14 cellular contexts compared by ENCODE assay signal in genomic region chr18:11178951-11179549, GRCh38. TPM values are rescaled to one million over a fixed set of nuclear protein-coding genes. Genes with fewer than 3 reads are reported as not detected.
DNase-seq lines count a peak whose midpoint lies in the region; TF ChIP-seq lines count a peak whose summit lies in the region.
"Had no signal": no experiment of that assay in that cellular context is flagged by ENCODE, and none has a peak within 500 bp of the region (broad histone marks: within the 10 kb centered on the region; RNA-seq: fewer than 3 reads in every experiment).

No MANE protein-coding gene starts in this region.

- intact Hi-C loops in posterior vena cava (cut with DNase I) = no loop called here

- H3K79me1 ChIP-seq in mesenchymal stem cell (replicated peaks; ENCODE audit: low read length, poor library complexity, severe bottlenecking) = no peaks in the 10 kb centered on the region

- H3K4ac ChIP-seq in mesenchymal stem cell (ENCODE audit: low read depth in 1 of 2, low read length in 2 of 2) = no peak overlapping the region

- no peak overlapping the region for H3K4me3 ChIP-seq in fibroblast of pulmonary artery (replicated peaks; ENCODE audit: low read depth, low read length)
- H3K4me3 ChIP-seq in mesenchymal stem cell (ENCODE audit: insufficient read depth in 1 of 2, low read depth in 1 of 2, low read length in 2 of 2) = no peak overlapping the region
- H3K4me3 ChIP-seq: smooth muscle cell had no signal

- H3K9me3 ChIP-seq in mesenchymal stem cell (ENCODE audit: control insufficient read depth, low read length) = no peaks in the 10 kb centered on the region

- no peak overlapping the region for H2BK5ac ChIP-seq in mesenchymal stem cell (ENCODE audit: low read depth, low read length, poor library complexity, severe bottlenecking)

- peaks cover 12% of the 10 kb centered on the region for H3K4me1 ChIP-seq in mesenchymal stem cell (ENCODE audit: control insufficient read depth, insufficient read depth, low read depth, low read length)

- no peak overlapping the region for H2BK12ac ChIP-seq in mesenchymal stem cell (ENCODE audit: low read length in 2 of 2)

- no peak overlapping the region for H3K18ac ChIP-seq in mesenchymal stem cell (ENCODE audit: low read depth in 1 of 2, low read length in 2 of 2)

- no peak overlapping the region for H2BK15ac ChIP-seq in mesenchymal stem cell (ENCODE audit: low read depth, poor library complexity, severe bottlenecking)

- no peak overlapping the region for H2AK5ac ChIP-seq in mesenchymal stem cell (ENCODE audit: low read length, severe bottlenecking)

- no peak overlapping the region for H4K8ac ChIP-seq in mesenchymal stem cell (ENCODE audit: low read length)

- H3K27ac ChIP-seq in mesenchymal stem cell (ENCODE audit: low read length, poor library complexity, severe bottlenecking) (no peak overlapping the region), caudate nucleus (ENCODE audit: low read depth, low read length) (no peak overlapping the region)
- H3K27ac ChIP-seq: HL-60 had no signal

- WGBS in mesenchymal stem cell = 94% methylated on average over 14 of the region's 14 CpGs

- no peak overlapping the region for H3K23ac ChIP-seq in mesenchymal stem cell (ENCODE audit: low read length in 2 of 2)

- H3K36me3 ChIP-seq in mesenchymal stem cell (ENCODE audit: control insufficient read depth in 1 of 2, insufficient read depth in 2 of 2, low read depth in 1 of 2, low read length in 2 of 2) = no peaks in the 10 kb centered on the region

- no peaks in the 10 kb centered on the region for H3K27me3 ChIP-seq in mesenchymal stem cell (ENCODE audit: control insufficient read depth in 1 of 2, insufficient read depth in 1 of 2, low read length in 2 of 2)

- TF ChIP-seq CTCF in fibroblast of pulmonary artery (IDR thresholded peaks at IDR 0.05; ENCODE audit: low read length, missing control alignments) = no peak

- DNase-seq in AG20443 (ENCODE audit: low spot score) (peak; percentile 80), NOMO-1 treated with dmso at 0.1 percent for 144 hours (lab: John Stamatoyannopoulos, UW; ENCODE audit: unreplicated experiment) (peak; percentile 68), fibroblast of pulmonary artery (ENCODE audit: low read depth) (peak; percentile 28), posterior vena cava (ENCODE audit: low spot score) (peak; percentile 91), mesenchymal stem cell (no peak), epidermal melanocyte (ENCODE audit: insufficient read length, low spot score) (no peak), caudate nucleus (lab: John Stamatoyannopoulos, UW) (no peak)
- no peak for DNase-seq in stimulated activated naive CD4-positive, alpha-beta T cell (lab: John Stamatoyannopoulos, UW)
- DNase-seq: activated naive CD8-positive, alpha-beta T cell treated with anti-CD3 and anti-CD28 coated beads, Interleukin-2, amount 50 U/mL, for 24 hours; C1 segment of cervical spinal cord; endodermal cell; GDM1 had no signal

- H3K4me2 ChIP-seq in mesenchymal stem cell (ENCODE audit: low read length, poor library complexity, severe bottlenecking) = no peak overlapping the region
- H3K4me2 ChIP-seq: smooth muscle cell had no signal

- H3K9ac ChIP-seq in mesenchymal stem cell (ENCODE audit: low read length) = no peak overlapping the region

- no peak overlapping the region for H4K91ac ChIP-seq in mesenchymal stem cell (ENCODE audit: low read length)

- no peak overlapping the region for H2AFZ ChIP-seq in mesenchymal stem cell (ENCODE audit: low read depth, low read length)

- H3K14ac ChIP-seq in mesenchymal stem cell (ENCODE audit: low read length in 2 of 2) = no peak overlapping the region

- H2BK120ac ChIP-seq in mesenchymal stem cell (ENCODE audit: low read depth, low read length) = no peak overlapping the region

RNA-seq across cellular contexts. Expression of gene PIEZO2, which starts 29.7 kb away (rescaled TPM):
- 1 to 10 TPM; 4.8 to 7.5 TPM for total RNA-seq in posterior vena cava
- 87.2 TPM for polyA plus RNA-seq in mesenchymal stem cell (2013, experiment 1 of 2)
- polyA plus RNA-seq in mesenchymal stem cell (2013, experiment 2 of 2) = 82.9 TPM

Comparison
In these comparisons a context has a peak if more than half of its experiments do, and no peak if none do; other contexts are left out.
1. DNase-seq: peak in AG20443 (single experiment), NOMO-1 treated with dmso at 0.1 percent for 144 hours (single experiment), fibroblast of pulmonary artery (single experiment) and posterior vena cava (single experiment); none in stimulated activated naive CD4-positive, alpha-beta T cell (0 of 6), mesenchymal stem cell (single experiment), epidermal melanocyte (single experiment) and caudate nucleus (0 of 61).